In the genomic region with DNA sequence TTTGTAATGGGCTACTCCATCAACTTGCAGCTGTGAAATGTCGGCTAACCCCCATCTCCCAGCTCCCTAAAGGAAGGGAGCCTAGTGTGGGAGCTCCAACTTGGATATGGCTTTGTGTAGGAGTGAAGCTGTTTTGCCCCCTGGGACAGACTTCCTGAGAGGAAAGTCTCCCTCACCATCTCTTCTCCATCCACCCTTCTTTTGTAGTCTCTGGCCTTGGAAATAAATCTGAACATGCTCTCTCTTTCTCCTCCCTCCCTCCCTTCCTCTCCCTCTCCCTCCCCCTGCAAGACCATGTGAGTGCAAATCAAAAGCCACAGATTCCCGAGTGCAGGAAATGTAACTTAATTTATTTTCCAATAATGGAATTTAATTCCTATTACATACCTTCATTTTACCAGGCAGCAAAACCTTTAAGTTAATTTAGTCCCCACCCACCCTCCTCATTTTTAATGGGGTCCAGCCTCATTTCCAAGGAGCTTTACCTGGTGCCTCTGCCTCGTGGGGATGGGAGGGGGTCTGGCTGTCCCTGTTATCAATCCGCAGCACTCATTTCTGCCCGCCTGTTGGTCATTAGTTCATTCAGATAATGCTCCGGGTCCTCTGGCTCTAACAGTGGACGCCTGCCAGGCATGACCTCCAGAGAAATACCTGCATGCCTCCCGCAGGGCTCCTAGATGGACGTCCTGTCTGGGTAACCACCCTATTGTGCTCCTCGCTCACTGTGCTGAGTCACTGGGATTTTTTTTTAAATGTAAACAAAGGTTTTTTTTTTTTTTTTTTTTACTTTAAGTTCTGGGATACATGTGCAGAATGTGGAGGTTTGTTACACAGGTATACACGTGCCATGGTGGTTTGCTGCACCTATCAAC, we compare ENCODE assay signal across 17 cellular contexts.
DNase-seq lines count a peak whose midpoint lies in the region; ATAC-seq, FAIRE-seq and TF ChIP-seq lines count a peak whose summit lies in the region.
"Had no signal": no experiment of that assay in that cellular context is flagged by ENCODE, and none has a peak within 500 bp of the region (broad histone marks: within the 10 kb centered on the region; RNA-seq: fewer than 3 reads in every experiment).

No MANE protein-coding gene starts in this region.

- TF ChIP-seq CTCF in fibroblast of lung (conservative IDR thresholded peaks at IDR 0.05 in 1 of 2, IDR thresholded peaks at IDR 0.05 in 1 of 2; ENCODE audit: low read depth in 1 of 2, low read length in 2 of 2) (no peak), nephron progenitor cell (IDR thresholded peaks at IDR 0.05) (no peak)

- H3K9me3 ChIP-seq in fibroblast of lung (ENCODE audit: control insufficient read depth, insufficient read depth, low read depth, low read length): no peaks in the 10 kb centered on the region
- H3K9me3 ChIP-seq: neutrophil, tibial artery had no signal

- no peaks in the 10 kb centered on the region for H3K36me3 Mint-ChIP-seq in nephron progenitor cell (ENCODE audit: low read depth)

- peaks cover 6% of the 10 kb centered on the region for H3K4me1 ChIP-seq in fibroblast of lung (ENCODE audit: control insufficient read depth, extremely low read depth, insufficient read depth, low read length)

- H3K4me2 ChIP-seq in fibroblast of lung (ENCODE audit: extremely low read depth, insufficient read depth, low read length): no peak overlapping the region
- H3K4me2 ChIP-seq: KMS-11 had no signal

- no peaks in the 10 kb centered on the region for H3K36me3 ChIP-seq in fibroblast of lung (ENCODE audit: control insufficient read depth, insufficient read depth, low read length)
- H3K36me3 ChIP-seq: neutrophil, tibial artery had no signal

- FAIRE-seq in RCC 7860 (lab: Jason Lieb, UNC): no peak
- FAIRE-seq: colon, D721Med, frontal cortex, GM12891 had no signal

- no peak overlapping the region for H3K4me3 ChIP-seq in fibroblast of lung (replicated peaks in 1 of 4; ENCODE audit: control extremely low read depth in 1 of 4, insufficient read depth in 1 of 4, low read depth in 3 of 4, low read length in 4 of 4)
- H3K4me3 ChIP-seq: tibial artery had no signal

- H3K27ac ChIP-seq in fibroblast of lung (ENCODE audit: insufficient read depth, low read length): no peak overlapping the region
- H3K27ac ChIP-seq: KMS-11, neutrophil, tibial artery had no signal

- ATAC-seq in HG03280 (IDR thresholded peaks at IDR 0.05; ENCODE audit: unreplicated experiment) (no peak), GM19023 (IDR thresholded peaks at IDR 0.05; ENCODE audit: unreplicated experiment) (no peak)
- ATAC-seq: left ventricle myocardium superior had no signal

- DNase-seq in HCEC 1CT: peak; percentile 26
- peak; percentile 28 for DNase-seq in RCC 7860 (ENCODE audit: low spot score)
- DNase-seq in fibroblast of lung (ENCODE audit: low read depth in 2 of 2): peak; percentile 37 to 66
- DNase-seq in nephron progenitor cell: no peak
- DNase-seq in activated CD4-positive, alpha-beta T cell treated with anti-CD3 and anti-CD28 coated beads, Interleukin-2, amount 50 U/mL, for 48 hours: no peak
- no peak for DNase-seq in HK-2 (ENCODE audit: unreplicated experiment)
- DNase-seq: activated naive CD4-positive, alpha-beta T cell treated with anti-CD3 and anti-CD28 coated beads, Interleukin-2, amount 50 U/mL, for 16 hours; left ventricle myocardium superior; tibial artery had no signal

- H2AFZ ChIP-seq in fibroblast of lung (ENCODE audit: low read length): no peak overlapping the region

- peaks cover 10% of the 10 kb centered on the region for H3K4me1 Mint-ChIP-seq in nephron progenitor cell

- no peaks in the 10 kb centered on the region for H3K79me2 ChIP-seq in fibroblast of lung (ENCODE audit: control insufficient read depth, insufficient read depth, low read length)

- H3K9ac ChIP-seq in fibroblast of lung (ENCODE audit: insufficient read depth, low read length): no peak overlapping the region
- H3K9ac ChIP-seq: KMS-11 had no signal

- peaks cover 5% of the 10 kb centered on the region for H3K27me3 Mint-ChIP-seq in nephron progenitor cell (ENCODE audit: low read depth, poor library complexity)

- no peaks in the 10 kb centered on the region for H3K27me3 ChIP-seq in fibroblast of lung (ENCODE audit: control insufficient read depth, insufficient read depth, low read length)
- H3K27me3 ChIP-seq: neutrophil had no signal

- no peaks in the 10 kb centered on the region for H4K20me1 ChIP-seq in fibroblast of lung (ENCODE audit: control insufficient read depth, extremely low read depth, insufficient read depth, low read length)

- H3K27ac Mint-ChIP-seq in nephron progenitor cell: peak overlapping the region; percentile 19

- no peak overlapping the region for H3K4me3 Mint-ChIP-seq in nephron progenitor cell

- H3K9me3 Mint-ChIP-seq in nephron progenitor cell: no peaks in the 10 kb centered on the region

Comparison
In these comparisons a context has a peak if more than half of its experiments do, and no peak if none do; other contexts are left out.
1. DNase-seq: peak in HCEC 1CT (single experiment), RCC 7860 (single experiment) and fibroblast of lung (2 of 2); none in nephron progenitor cell (single experiment), activated CD4-positive, alpha-beta T cell treated with anti-CD3 and anti-CD28 coated beads, Interleukin-2, amount 50 U/mL, for 48 hours (0 of 2) and HK-2 (single experiment).